ENCODE assay signal across 9 cellular contexts in genomic region chr12:48969847-48970701, GRCh38. TPM values are rescaled to one million over a fixed set of nuclear protein-coding genes. Genes with fewer than 3 reads are reported as not detected.
DNase-seq lines count a peak whose midpoint lies in the region; ATAC-seq lines count a peak whose summit lies in the region.
"Had no signal": no experiment of that assay in that cellular context is flagged by ENCODE, and none has a peak within 500 bp of the region (broad histone marks: within the 10 kb centered on the region; RNA-seq: fewer than 3 reads in every experiment).

No MANE protein-coding gene starts in this region.

- peak; percentile 55 to 56 for ATAC-seq in activated T-cell treated with anti-CD3 and anti-CD28 coated beads, Interleukin-2, amount 50 U/mL, for 4 hours
- ATAC-seq in HG03175 (IDR thresholded peaks at IDR 0.05; ENCODE audit: unreplicated experiment), result no peak

- H3K36me3 ChIP-seq in iPS-18a (ENCODE audit: control insufficient read depth, low read depth, low read length), result no peaks in the 10 kb centered on the region

- no peaks in the 10 kb centered on the region for H3K9me3 ChIP-seq in iPS-18a (ENCODE audit: control insufficient read depth, low read depth, low read length)

- peaks cover 35% of the 10 kb centered on the region for H3K4me1 Mint-ChIP-seq in activated T-cell treated with anti-CD3 and anti-CD28 coated beads, Interleukin-2, amount 50 U/mL, for 4 hours (ENCODE audit: low read depth)

- H3K9ac ChIP-seq in iPS-18a (ENCODE audit: low read length), result no peak overlapping the region

- DNase-seq in NCI-H82 (lab: John Stamatoyannopoulos, UW) (peak; percentile 32), NCI-H82 treated with DMSO at 0.1 percent for 48 hours (lab: John Stamatoyannopoulos, UW; ENCODE audit: unreplicated experiment) (no peak), NCI-H526 treated with DMSO at 0.1 percent for 48 hours (lab: John Stamatoyannopoulos, UW) (no peak), NOMO-1 treated with DMSO at 0.1 percent for 48 hours (lab: John Stamatoyannopoulos, UW; ENCODE audit: unreplicated experiment) (no peak)
- peak; percentile 59 for DNase-seq in activated T-cell treated with anti-CD3 and anti-CD28 coated beads, Interleukin-2, amount 50 U/mL, for 4 hours
- DNase-seq in stimulated activated naive CD4-positive, alpha-beta T cell (lab: John Stamatoyannopoulos, UW), result peak in 4 of 6 experiments; percentile 25 to 42 (median 36)

- peaks cover 55% of the 10 kb centered on the region for H3K4me1 ChIP-seq in iPS-18a (ENCODE audit: control insufficient read depth, low read depth, low read length)

- H3K4me3 ChIP-seq in iPS-18a (ENCODE audit: low read length), result peak overlapping the region; percentile 54

- H3K27ac ChIP-seq in iPS-18a (ENCODE audit: low read length), result no peak overlapping the region

- H3K4me3 Mint-ChIP-seq in activated T-cell treated with anti-CD3 and anti-CD28 coated beads, Interleukin-2, amount 50 U/mL, for 4 hours, result peak overlapping the region; percentile 16

- H3K36me3 Mint-ChIP-seq in activated T-cell treated with anti-CD3 and anti-CD28 coated beads, Interleukin-2, amount 50 U/mL, for 4 hours (ENCODE audit: insufficient read depth), result no peaks in the 10 kb centered on the region

- peaks cover 88% of the 10 kb centered on the region for H3K27me3 ChIP-seq in iPS-18a (ENCODE audit: control insufficient read depth, insufficient read depth, low read length)

- H3K27me3 Mint-ChIP-seq in activated T-cell treated with anti-CD3 and anti-CD28 coated beads, Interleukin-2, amount 50 U/mL, for 4 hours (ENCODE audit: low read depth), result peaks cover 44% of the 10 kb centered on the region

- H3K9me3 Mint-ChIP-seq in activated T-cell treated with anti-CD3 and anti-CD28 coated beads, Interleukin-2, amount 50 U/mL, for 4 hours, result no peaks in the 10 kb centered on the region

RNA-seq across cellular contexts. Expression of gene WNT10B, which starts 1.5 kb away (rescaled TPM):
- total RNA-seq in activated T-cell treated with anti-CD3 and anti-CD28 coated beads, Interleukin-2, amount 50 U/mL, for 4 hours, result under 1 TPM; 0.13 to 0.46 (median 0.24) TPM

RNA-seq across cellular contexts. Expression of gene WNT1, which starts 8.0 kb away (rescaled TPM):
- not detected for total RNA-seq in activated T-cell treated with anti-CD3 and anti-CD28 coated beads, Interleukin-2, amount 50 U/mL, for 4 hours
- total RNA-seq: NCI-H460 had no signal

RNA-seq across cellular contexts. Expression of gene ARF3, which starts 12.8 kb away (rescaled TPM):
- 100 to 1,000 TPM in 2 of 3 donors, 10 to 100 TPM in 1; 98.6 to 110 (median 109) TPM for total RNA-seq in activated T-cell treated with anti-CD3 and anti-CD28 coated beads, Interleukin-2, amount 50 U/mL, for 4 hours

RNA-seq across cellular contexts. Expression of gene DDN, which starts 29.1 kb away (rescaled TPM):
- 1 to 10 TPM in 2 of 3 donors, under 1 TPM in 1; 0.57 to 1.4 (median 1.2) TPM for total RNA-seq in activated T-cell treated with anti-CD3 and anti-CD28 coated beads, Interleukin-2, amount 50 U/mL, for 4 hours

RNA-seq across cellular contexts. Expression of gene FKBP11, which starts 44.8 kb away (rescaled TPM):
- 100 to 1,000 TPM; 119 to 171 (median 134) TPM for total RNA-seq in activated T-cell treated with anti-CD3 and anti-CD28 coated beads, Interleukin-2, amount 50 U/mL, for 4 hours

Comparison
In these comparisons a context has a peak if more than half of its experiments do, and no peak if none do; other contexts are left out.
1. DNase-seq: peak in NCI-H82 (single experiment), activated T-cell treated with anti-CD3 and anti-CD28 coated beads, Interleukin-2, amount 50 U/mL, for 4 hours (single experiment) and stimulated activated naive CD4-positive, alpha-beta T cell (4 of 6); none in NCI-H82 treated with DMSO at 0.1 percent for 48 hours (single experiment), NCI-H526 treated with DMSO at 0.1 percent for 48 hours (single experiment) and NOMO-1 treated with DMSO at 0.1 percent for 48 hours (single experiment).